ENCODE assay signal across 8 cellular contexts in genomic region chr13:33671560-33671959, GRCh38.
"Had no signal": no experiment of that assay in that cellular context is flagged by ENCODE, and none has a peak within 500 bp of the region (broad histone marks: within the 10 kb centered on the region; RNA-seq: fewer than 3 reads in every experiment).

No MANE protein-coding gene starts in this region.

- ATAC-seq: GM12878 had no signal

- FAIRE-seq: G401.6, GM12878, GM12891, GM12892, GM18507, GM19239 had no signal

- DNase-seq: GDM1, GF-D8 had no signal

- H3K4me3 ChIP-seq: GM12878 had no signal
